Comparison of ENCODE assay signal across 10 cellular contexts in genomic region chr2:73282924-73283544, GRCh38. TPM values are rescaled to one million over a fixed set of nuclear protein-coding genes. Genes with fewer than 3 reads are reported as not detected.
DNase-seq lines count a peak whose midpoint lies in the region; ATAC-seq and TF ChIP-seq lines count a peak whose summit lies in the region.
"Had no signal": no experiment of that assay in that cellular context is flagged by ENCODE, and none has a peak within 500 bp of the region (broad histone marks: within the 10 kb centered on the region; RNA-seq: fewer than 3 reads in every experiment).

No MANE protein-coding gene starts in this region.

- H3K4me1 Mint-ChIP-seq in central memory CD8-positive, alpha-beta T cell, result peaks cover 27% of the 10 kb centered on the region

- H3K27ac ChIP-seq in MM.1S (ENCODE audit: low read length) (no peak overlapping the region), osteoblast (ENCODE audit: low read depth, low read length) (no peak overlapping the region)

- no peak for ATAC-seq in central memory CD8-positive, alpha-beta T cell (replicated peaks; ENCODE audit: extremely low read depth, poor library complexity, severe bottlenecking)
- ATAC-seq in GM21515 (IDR thresholded peaks at IDR 0.05; ENCODE audit: unreplicated experiment), result no peak

- H3K4me3 ChIP-seq in GM12865 (ENCODE audit: low read depth, low read length), result peak overlapping the region; percentile 88
- peak overlapping the region; percentile 78 for H3K4me3 ChIP-seq in MM.1S (ENCODE audit: low read length)
- H3K4me3 ChIP-seq in osteoblast (ENCODE audit: insufficient read depth, low read length), result no peak overlapping the region

- H3K4me1 ChIP-seq in MM.1S (ENCODE audit: low read length), result no peaks in the 10 kb centered on the region
- H3K4me1 ChIP-seq in osteoblast (ENCODE audit: insufficient read depth, low read length), result peaks cover 3% of the 10 kb centered on the region

- no peak overlapping the region for H3K27ac Mint-ChIP-seq in central memory CD8-positive, alpha-beta T cell (ENCODE audit: low read depth)

- peaks cover 3% of the 10 kb centered on the region for H3K27me3 Mint-ChIP-seq in central memory CD8-positive, alpha-beta T cell

- H2AFZ ChIP-seq in MM.1S (ENCODE audit: low read length) (peak overlapping the region; percentile 86; the same call in 1 of the 2 replicates), osteoblast (ENCODE audit: low read length) (no peak overlapping the region)

- no peaks in the 10 kb centered on the region for H3F3A ChIP-seq in MM.1S (ENCODE audit: insufficient read depth, low read length)

- H3K9me3 ChIP-seq in MM.1S (replicated peaks; ENCODE audit: insufficient read depth, low read length) (no peaks in the 10 kb centered on the region), osteoblast (ENCODE audit: low read depth, low read length) (no peaks in the 10 kb centered on the region)

- TF ChIP-seq CTCF in GM12865 (IDR thresholded peaks at IDR 0.05; ENCODE audit: insufficient read depth, low read depth, low read length, missing control alignments) (no peak), MM.1S (IDR thresholded peaks at IDR 0.05; ENCODE audit: low read length) (no peak), osteoblast (IDR thresholded peaks at IDR 0.05; ENCODE audit: extremely low read depth, low read depth, low read length) (no peak)

- no peak overlapping the region; the same call in 1 of the 2 replicates for H3K9ac ChIP-seq in MM.1S (ENCODE audit: low read length)

- no peaks in the 10 kb centered on the region for H3K9me2 ChIP-seq in MM.1S (replicated peaks; ENCODE audit: insufficient read depth, low read length)

- DNase-seq in GM12865 (ENCODE audit: low read depth) (no peak), MM.1S (no peak), osteoblast (ENCODE audit: insufficient read length, low spot score, missing footprints) (peak; percentile 22), SHP77 treated with DMSO at 0.1 percent for 48 hours (lab: John Stamatoyannopoulos, UW) (no peak), cortex of kidney (lab: John Stamatoyannopoulos, UW) (no peak)
- no peak for DNase-seq in central memory CD8-positive, alpha-beta T cell (ENCODE audit: low spot score in 2 of 2)

- H3K36me3 Mint-ChIP-seq in central memory CD8-positive, alpha-beta T cell (ENCODE audit: insufficient read depth), result no peaks in the 10 kb centered on the region

- H3K4me2 ChIP-seq in MM.1S (ENCODE audit: low read depth, low read length) (peak overlapping the region; percentile 83), osteoblast (ENCODE audit: insufficient read depth, low read length) (no peak overlapping the region)

- no peaks in the 10 kb centered on the region for H3K27me3 ChIP-seq in MM.1S (replicated peaks; ENCODE audit: insufficient read depth, low read length)
- H3K27me3 ChIP-seq in osteoblast (ENCODE audit: insufficient read depth, low read length), result peaks cover 31% of the 10 kb centered on the region

- no peaks in the 10 kb centered on the region for H3K9me3 Mint-ChIP-seq in central memory CD8-positive, alpha-beta T cell

- no peaks in the 10 kb centered on the region for H3K36me3 ChIP-seq in MM.1S (replicated peaks; ENCODE audit: insufficient read depth, low read length)
- H3K36me3 ChIP-seq in osteoblast (ENCODE audit: insufficient read depth, low read length), result no peaks in the 10 kb centered on the region

- H3K4me3 Mint-ChIP-seq in central memory CD8-positive, alpha-beta T cell, result peak overlapping the region; percentile 72

- peaks cover 14% of the 10 kb centered on the region for H3K79me2 ChIP-seq in MM.1S (ENCODE audit: low read length)
- H3K79me2 ChIP-seq in osteoblast (ENCODE audit: insufficient read depth, low read length), result no peaks in the 10 kb centered on the region

- no peaks in the 10 kb centered on the region for H4K20me1 ChIP-seq in MM.1S (ENCODE audit: insufficient read depth, low read length)
- no peaks in the 10 kb centered on the region for H4K20me1 ChIP-seq in osteoblast (ENCODE audit: insufficient read depth, low read length)

RNA-seq across cellular contexts. Expression of gene FBXO41, which starts 1.2 kb away (rescaled TPM):
- 0.29 and 0.36 TPM in 2 replicates for total RNA-seq in osteoblast

RNA-seq across cellular contexts. Expression of gene EGR4, which starts 10.3 kb away (rescaled TPM):
- not detected in 2 replicates for total RNA-seq in osteoblast
- total RNA-seq: dermis microvascular lymphatic vessel endothelial cell, HT1080, mesenteric fat pad had no signal

RNA-seq across cellular contexts. Expression of gene CCT7, which starts 48.9 kb away (rescaled TPM):
- 180 and 200 TPM in 2 replicates for total RNA-seq in osteoblast

RNA-seq across cellular contexts. Expression of gene PRADC1, which starts 50.0 kb away (rescaled TPM):
- total RNA-seq in osteoblast, result 11.2 and 15.9 TPM in 2 replicates
